ENCODE assay signal across 9 cellular contexts in the genomic region with DNA sequence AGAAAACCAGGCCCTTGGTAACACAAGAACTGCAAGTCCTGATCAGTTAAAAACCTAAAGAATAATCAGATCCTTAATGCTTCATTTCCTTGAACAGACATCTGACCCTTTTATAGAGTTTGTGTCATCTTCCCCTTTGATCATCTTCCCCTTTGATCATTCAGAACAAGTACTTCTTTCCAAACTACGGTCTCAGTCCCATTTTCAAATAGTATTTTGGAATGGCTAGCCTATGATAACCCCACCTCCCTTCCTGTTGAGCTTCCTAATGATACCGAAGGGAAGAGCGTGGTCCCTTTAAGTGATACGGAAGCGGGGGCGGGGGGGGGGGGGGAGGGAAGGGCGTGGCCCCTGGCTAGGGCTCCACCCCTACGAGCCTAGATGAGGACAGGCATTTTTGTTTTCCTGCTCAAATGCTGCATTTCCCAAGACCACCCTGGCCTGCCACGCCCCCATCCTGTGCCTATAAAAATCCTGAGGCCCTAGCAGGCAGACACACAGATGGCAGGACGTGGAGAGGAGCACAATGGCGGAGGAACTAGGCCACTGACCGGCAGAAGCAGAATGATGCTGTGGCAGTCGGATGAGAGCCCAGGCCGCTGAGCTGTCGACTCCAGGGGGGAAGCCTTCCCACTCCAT. TPM values are rescaled to one million over a fixed set of nuclear protein-coding genes. Genes with fewer than 3 reads are reported as not detected.
DNase-seq lines count a peak whose midpoint lies in the region; ATAC-seq and TF ChIP-seq lines count a peak whose summit lies in the region.
"Had no signal": no experiment of that assay in that cellular context is flagged by ENCODE, and none has a peak within 500 bp of the region (broad histone marks: within the 10 kb centered on the region; RNA-seq: fewer than 3 reads in every experiment).

No MANE protein-coding gene starts in this region.

- peaks cover 14% of the 10 kb centered on the region for H3K4me1 ChIP-seq in SJCRH30
- H3K4me1 ChIP-seq in smooth muscle cell (ENCODE audit: low read depth): peaks cover 13% of the 10 kb centered on the region

- peak overlapping the region; percentile 42 for H3K4me3 ChIP-seq in SJCRH30
- no peak overlapping the region for H3K4me3 ChIP-seq in smooth muscle cell

- POLR2A ChIA-PET in activated CD4-positive, alpha-beta T cell treated with anti-CD3 and anti-CD28 coated beads for 36 hours (lab: Charles Lee): no interaction called here

- H3K27me3 Mint-ChIP-seq in activated CD4-positive, alpha-beta T cell treated with anti-CD3 and anti-CD28 coated beads for 36 hours: no peaks in the 10 kb centered on the region
- H3K27me3 Mint-ChIP-seq in endothelial cell (ENCODE audit: unreplicated experiment): no peaks in the 10 kb centered on the region

- H3K36me3 Mint-ChIP-seq in activated CD4-positive, alpha-beta T cell treated with anti-CD3 and anti-CD28 coated beads for 36 hours (ENCODE audit: low read depth): no peaks in the 10 kb centered on the region
- H3K36me3 Mint-ChIP-seq in endothelial cell (ENCODE audit: low read depth, unreplicated experiment): no peaks in the 10 kb centered on the region

- peak overlapping the region; percentile 53 for H3K27ac ChIP-seq in SJCRH30
- peak overlapping the region; percentile 94 for H3K27ac ChIP-seq in smooth muscle cell (ENCODE audit: low read depth)

- intact Hi-C loops in activated CD4-positive, alpha-beta T cell treated with anti-CD3 and anti-CD28 coated beads for 36 hours (cut with DNase I, micrococcal nuclease): no loop called here

- peaks cover 12% of the 10 kb centered on the region for H3F3A ChIP-seq in smooth muscle cell (ENCODE audit: low read depth)

- no peaks in the 10 kb centered on the region for H3K9me3 Mint-ChIP-seq in activated CD4-positive, alpha-beta T cell treated with anti-CD3 and anti-CD28 coated beads for 36 hours (ENCODE audit: low read depth)
- no peaks in the 10 kb centered on the region for H3K9me3 Mint-ChIP-seq in endothelial cell (ENCODE audit: unreplicated experiment)

- CTCF ChIA-PET in activated CD4-positive, alpha-beta T cell treated with anti-CD3 and anti-CD28 coated beads for 36 hours (lab: Charles Lee): interaction anchor here (1.0 kb wide), 1 partner anchor 39 kb away, joined by 3 read pairs; no protein-coding TSS in a partner anchor

- peak overlapping the region; percentile 78 for H3K27ac Mint-ChIP-seq in activated CD4-positive, alpha-beta T cell treated with anti-CD3 and anti-CD28 coated beads for 36 hours
- H3K27ac Mint-ChIP-seq in endothelial cell (ENCODE audit: unreplicated experiment): peak overlapping the region; percentile 32

- no peaks in the 10 kb centered on the region for H3K79me2 ChIP-seq in smooth muscle cell (ENCODE audit: low read depth)

- TF ChIP-seq CTCF in endothelial cell (IDR thresholded peaks at IDR 0.05; ENCODE audit: unreplicated experiment) (no peak), smooth muscle cell (IDR thresholded peaks at IDR 0.05; ENCODE audit: borderline replicate concordance, insufficient read depth, poor library complexity, severe bottlenecking) (no peak)

- H3K4me3 Mint-ChIP-seq in activated CD4-positive, alpha-beta T cell treated with anti-CD3 and anti-CD28 coated beads for 36 hours: no peak overlapping the region
- no peak overlapping the region for H3K4me3 Mint-ChIP-seq in endothelial cell (ENCODE audit: unreplicated experiment)

- no peaks in the 10 kb centered on the region for H3K36me3 ChIP-seq in SJCRH30
- no peaks in the 10 kb centered on the region for H3K36me3 ChIP-seq in smooth muscle cell (ENCODE audit: low read depth)

- WGBS in smooth muscle cell (ENCODE audit: low lambda C conversion rate): 50% methylated on average over 14 of the region's 15 CpGs

- H3K9ac ChIP-seq in smooth muscle cell (ENCODE audit: low read depth): peak overlapping the region; percentile 80

- peaks cover 17% of the 10 kb centered on the region for H3K4me1 Mint-ChIP-seq in activated CD4-positive, alpha-beta T cell treated with anti-CD3 and anti-CD28 coated beads for 36 hours
- H3K4me1 Mint-ChIP-seq in endothelial cell (ENCODE audit: unreplicated experiment): peaks cover 13% of the 10 kb centered on the region

- no peaks in the 10 kb centered on the region for H4K20me1 ChIP-seq in smooth muscle cell (ENCODE audit: low read depth)

- no peaks in the 10 kb centered on the region for H3K27me3 ChIP-seq in SJCRH30
- H3K27me3 ChIP-seq in smooth muscle cell (ENCODE audit: low read depth): no peaks in the 10 kb centered on the region

- no peaks in the 10 kb centered on the region for H3K9me3 ChIP-seq in SJCRH30 (replicated peaks)
- no peaks in the 10 kb centered on the region for H3K9me3 ChIP-seq in smooth muscle cell (replicated peaks; ENCODE audit: low read depth)

- ATAC-seq in activated CD4-positive, alpha-beta T cell treated with anti-CD3 and anti-CD28 coated beads for 36 hours: peak; percentile 39
- ATAC-seq in GM21528 (IDR thresholded peaks at IDR 0.05; ENCODE audit: low FRiP score, unreplicated experiment): no peak

- H3K4me2 ChIP-seq in smooth muscle cell: peak overlapping the region; percentile 73

- no peak for DNase-seq in activated CD4-positive, alpha-beta T cell treated with anti-CD3 and anti-CD28 coated beads for 36 hours
- no peak for DNase-seq in activated CD4-positive, alpha-beta T cell treated with anti-CD3 and anti-CD28 coated beads, Interleukin-2, amount 50 U/mL, for 1 hour
- DNase-seq in SJCRH30: peak; percentile 87 to 89
- no peak for DNase-seq in endothelial cell (ENCODE audit: low spot score)
- no peak for DNase-seq in smooth muscle cell (lab: John Stamatoyannopoulos, UW; ENCODE audit: unreplicated experiment)
- DNase-seq in stimulated activated CD8-positive, alpha-beta memory T cell treated with anti-CD3 and anti-CD28 coated beads, Interleukin-4, amount 100 ng/mL, for 48 hours: no peak
- no peak for DNase-seq in activated T-cell treated with anti-CD3 and anti-CD28 coated beads, Interleukin-2, amount 50 U/mL, for 48 hours
- DNase-seq: NCI-H1417 treated with DMSO at 0.1 percent for 48 hours had no signal

- H2AFZ ChIP-seq in smooth muscle cell (ENCODE audit: low read depth): peak overlapping the region; percentile 60

RNA-seq across cellular contexts. Expression of a gene that starts 24.1 kb away (rescaled TPM):
- not detected for total RNA-seq in activated CD4-positive, alpha-beta T cell treated with anti-CD3 and anti-CD28 coated beads for 36 hours
- total RNA-seq in SJCRH30 (2014; rRNA removed; shearing (Covaris generic)): 371 and 375 TPM in 2 replicates
- total RNA-seq in endothelial cell (ENCODE audit: unreplicated experiment) (0.41 TPM), smooth muscle cell (1.0 and 1.3 TPM in 2 replicates)
- 1.2 and 3.1 TPM in 2 replicates for polyA plus RNA-seq in smooth muscle cell

Comparison
In these comparisons a context has a peak if more than half of its experiments do, and no peak if none do; other contexts are left out.
1. DNase-seq: peak in SJCRH30 (2 of 2); none in activated CD4-positive, alpha-beta T cell treated with anti-CD3 and anti-CD28 coated beads for 36 hours (single experiment), activated CD4-positive, alpha-beta T cell treated with anti-CD3 and anti-CD28 coated beads, Interleukin-2, amount 50 U/mL, for 1 hour (single experiment), endothelial cell (single experiment), smooth muscle cell (single experiment), stimulated activated CD8-positive, alpha-beta memory T cell treated with anti-CD3 and anti-CD28 coated beads, Interleukin-4, amount 100 ng/mL, for 48 hours (single experiment) and activated T-cell treated with anti-CD3 and anti-CD28 coated beads, Interleukin-2, amount 50 U/mL, for 48 hours (0 of 2).
2. RNA of a gene that starts 24.1 kb away (total RNA-seq): 371 to 375 TPM in SJCRH30; 1.0 to 1.3 TPM in smooth muscle cell, 0.41 TPM in endothelial cell (single experiment) and not detected in activated CD4-positive, alpha-beta T cell treated with anti-CD3 and anti-CD28 coated beads for 36 hours; every median in the first group is over 100 times any median in the second.